In the genomic region with DNA sequence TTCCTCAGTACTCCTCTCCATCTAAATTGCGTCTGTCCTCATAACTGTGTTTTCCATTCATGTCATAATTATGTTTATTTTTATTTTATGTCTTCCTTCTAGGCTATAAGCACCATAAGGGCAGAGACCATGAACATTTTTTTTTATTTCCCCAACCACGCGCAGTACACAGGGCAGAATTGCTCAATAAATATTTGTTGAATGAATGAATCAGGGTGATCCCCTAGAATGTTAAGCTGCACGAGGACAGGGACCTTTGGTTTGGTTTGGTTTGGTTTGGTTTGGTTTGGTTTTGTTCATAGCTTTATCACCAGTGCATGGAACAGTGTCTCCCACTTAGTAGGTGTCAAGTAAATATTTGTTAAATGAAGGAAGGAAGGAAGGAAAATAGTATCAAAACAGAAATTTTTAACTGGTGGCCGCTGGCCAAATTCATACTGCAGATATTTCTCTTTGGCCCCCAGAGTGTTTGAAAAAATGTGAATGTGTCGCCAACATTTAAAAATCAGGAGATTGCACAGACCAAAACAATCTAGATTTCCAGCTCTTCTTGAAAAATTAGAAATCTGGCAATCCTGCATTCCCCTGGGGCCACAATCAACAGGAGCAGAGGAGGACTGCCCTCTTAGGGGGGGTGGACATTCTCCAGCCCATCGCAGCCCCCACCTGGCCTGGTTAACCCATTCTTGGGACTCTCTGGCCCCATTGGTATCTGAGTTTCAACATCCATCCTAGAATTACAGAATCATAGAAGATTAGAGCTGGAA, we compare ENCODE assay signal across 25 cellular contexts.
DNase-seq lines count a peak whose midpoint lies in the region; ATAC-seq and TF ChIP-seq lines count a peak whose summit lies in the region.
"Had no signal": no experiment of that assay in that cellular context is flagged by ENCODE, and none has a peak within 500 bp of the region (broad histone marks: within the 10 kb centered on the region; RNA-seq: fewer than 3 reads in every experiment).

No MANE protein-coding gene starts in this region.

- H3K27me3 ChIP-seq in IMR-90 (ENCODE audit: control insufficient read depth, insufficient read depth, low read length) (no peaks in the 10 kb centered on the region), uterus (no peaks in the 10 kb centered on the region)
- H3K27me3 ChIP-seq: ovary, SJSA1, thyroid gland had no signal

- H3K4me1 ChIP-seq in IMR-90 (ENCODE audit: control insufficient read depth, insufficient read depth, low read length) (no peaks in the 10 kb centered on the region; the same call in 1 of the 2 replicates), uterus (no peaks in the 10 kb centered on the region)
- H3K4me1 ChIP-seq: SJSA1, thyroid gland had no signal

- H3K36me3 ChIP-seq in IMR-90 (ENCODE audit: control insufficient read depth, insufficient read depth, low read length) = no peaks in the 10 kb centered on the region
- H3K36me3 ChIP-seq in uterus = no peaks in the 10 kb centered on the region
- H3K36me3 ChIP-seq: BE2C, ovary, SJSA1 had no signal

- no peak overlapping the region for H3K9ac ChIP-seq in IMR-90 (ENCODE audit: low read depth, low read length)

- no peak for TF ChIP-seq CTCF in IMR-90 (conservative IDR thresholded peaks at IDR 0.05; ENCODE audit: low read depth, low read length)
- no peak for TF ChIP-seq CTCF in lower leg skin (IDR thresholded peaks at IDR 0.05)
- no peak for TF ChIP-seq CTCF in uterus (IDR thresholded peaks at IDR 0.05)
- no peak for TF ChIP-seq CTCF in coronary artery (IDR thresholded peaks at IDR 0.05)
- TF ChIP-seq CTCF in progenitor cell of endocrine pancreas (IDR thresholded peaks at IDR 0.05; ENCODE audit: unreplicated experiment) = no peak

- H2BK15ac ChIP-seq in IMR-90 (ENCODE audit: low read depth, low read length) = no peak overlapping the region

- no peak overlapping the region for H3K14ac ChIP-seq in IMR-90 (replicated peaks; ENCODE audit: low read depth, low read length)

- no peak overlapping the region for H3K4me3 Mint-ChIP-seq in progenitor cell of endocrine pancreas (ENCODE audit: low read depth)
- H3K4me3 Mint-ChIP-seq: naive thymus-derived CD8-positive, alpha-beta T cell; stimulated activated naive B cell treated with anti-CD40 and anti-IgM and Interleukin-4, amounts not matched to agents 10 μg/mL and 1 μg/mL and 100 μg/mL, for 72 hours had no signal

- no peak overlapping the region for H3K56ac ChIP-seq in IMR-90 (ENCODE audit: extremely low read depth, insufficient read depth, low read length)

- H3K9me3 ChIP-seq in IMR-90 (ENCODE audit: control insufficient read depth, insufficient read depth, low read length) (no peaks in the 10 kb centered on the region; the same call in 1 of the 2 replicates), uterus (peaks cover 0 to 5% of the 10 kb centered on the region in 2 donors)
- H3K9me3 ChIP-seq: BE2C, ovary, thyroid gland had no signal

- DNase-seq in IMR-90 (peak; percentile 33), fibroblast of peridontal ligament (ENCODE audit: extremely low read depth) (peak; percentile 86), lower leg skin (ENCODE audit: low spot score in 2 of 2) (peak; percentile 21 to 85), uterus (peak; percentile 60 to 75), globus pallidus (ENCODE audit: low spot score) (no peak), coronary artery (ENCODE audit: low spot score) (no peak), progenitor cell of endocrine pancreas (ENCODE audit: low spot score, unreplicated experiment) (no peak)
- DNase-seq: activated CD4-positive, alpha-beta T cell treated with anti-CD3 and anti-CD28 coated beads, Interleukin-2, amount 50 U/mL, for 48 hours; activated naive CD4-positive, alpha-beta T cell treated with Interleukin-2 at 50 U/mL for 16 hours; activated T-cell treated with anti-CD3 and anti-CD28 coated beads, Interleukin-2, amount 50 U/mL, for 1 hour; anterior cingulate cortex; BE2C; cerebellar nuclear complex; DMS79 treated with DMSO at 0.1 percent for 48 hours; KBM-7; MV-4-11; naive thymus-derived CD8-positive, alpha-beta T cell; NCI-H187; ovary; stimulated activated CD4-positive, alpha-beta T cell treated with anti-CD3 and anti-CD28 coated beads, Interleukin-1b, Interleukin-23, amount 100 ng/mL, for 48 hours; stimulated activated naive B cell treated with anti-CD40 and anti-IgM and Interleukin-4, amounts not matched to agents 10 μg/mL and 1 μg/mL and 100 μg/mL, for 72 hours; T-helper 2 cell; thyroid gland had no signal

- no peaks in the 10 kb centered on the region for H3K4me1 Mint-ChIP-seq in progenitor cell of endocrine pancreas (ENCODE audit: low read depth)
- H3K4me1 Mint-ChIP-seq: naive thymus-derived CD8-positive, alpha-beta T cell; stimulated activated naive B cell treated with anti-CD40 and anti-IgM and Interleukin-4, amounts not matched to agents 10 μg/mL and 1 μg/mL and 100 μg/mL, for 72 hours had no signal

- no peak overlapping the region for H2BK5ac ChIP-seq in IMR-90 (ENCODE audit: low read depth, low read length, poor library complexity, severe bottlenecking)

- no peak overlapping the region for H3K4ac ChIP-seq in IMR-90 (ENCODE audit: low read depth, low read length)

- TF ChIP-seq RAD21 in IMR-90 (IDR thresholded peaks at IDR 0.05; ENCODE audit: low read length) = no peak

- no peak overlapping the region for H2AK5ac ChIP-seq in IMR-90 (ENCODE audit: low read depth, low read length)

- peaks cover 11% of the 10 kb centered on the region for H3K9me3 Mint-ChIP-seq in progenitor cell of endocrine pancreas (ENCODE audit: low read depth)

- H4K5ac ChIP-seq in IMR-90 (ENCODE audit: low read depth, low read length) = no peak overlapping the region; the same call in 1 of the 2 replicates

- 0 out of 2 replicates have a peak overlapping the region, but pooled peaks have one; percentile 43 for H3K23ac ChIP-seq in IMR-90 (ENCODE audit: low read depth, low read length)

- no peaks in the 10 kb centered on the region for H3K79me1 ChIP-seq in IMR-90 (ENCODE audit: low read depth in 1 of 2, low read length in 2 of 2)

- H3K18ac ChIP-seq in IMR-90 (ENCODE audit: low read depth, low read length) = no peak overlapping the region

- H3K27me3 Mint-ChIP-seq in progenitor cell of endocrine pancreas = no peaks in the 10 kb centered on the region

- H4K8ac ChIP-seq in IMR-90 (ENCODE audit: low read depth in 2 of 2, low read length in 2 of 2) = no peak overlapping the region

- intact Hi-C loops in IMR-90 (cut with micrococcal nuclease) (no loop called here), lower leg skin (cut with DNase I; ENCODE audit: low total_unique reads) (no loop called here), uterus (cut with DNase I; ENCODE audit: low total_unique reads) (no loop called here)

- no peak overlapping the region for H3K27ac ChIP-seq in IMR-90 (ENCODE audit: insufficient read depth, low read length)
- peak overlapping the region; percentile 36 to 68 for H3K27ac ChIP-seq in uterus
- H3K27ac ChIP-seq in coronary artery = peak overlapping the region in 1 of 2 donors; percentile 32
- H3K27ac ChIP-seq: ovary, SJSA1, thyroid gland, VCaP had no signal

- in situ Hi-C loops in IMR-90 (cut with MboI; ENCODE audit: low sequenced_read_pairs) = no loop called here

- POLR2A ChIA-PET in IMR-90 (lab: Charles Lee; ENCODE audit: unreplicated experiment) = interaction anchor here (0.7 kb wide), 1 partner anchor 83 kb away, joined by 6 read pairs; no protein-coding TSS in a partner anchor

- dilution Hi-C loops in IMR-90 (cut with HindIII; ENCODE audit: low sequenced_read_pairs, unreplicated experiment) = no loop called here

- no CpG with 5 or more reads among the region's 7 CpGs for WGBS in IMR-90 (ENCODE audit: extremely low coverage in 2 of 2, insufficient read length in 1 of 2), 2 experiments
- 50 to 57% methylated on average over 7 of the region's 7 CpGs for WGBS in lower leg skin, 2 donors

- no peak overlapping the region for H2BK120ac ChIP-seq in IMR-90 (ENCODE audit: low read depth, low read length)

- no peaks in the 10 kb centered on the region for H3K36me3 Mint-ChIP-seq in progenitor cell of endocrine pancreas (ENCODE audit: insufficient read depth)

- H3K9me1 ChIP-seq in IMR-90 (ENCODE audit: insufficient read depth, low read length) = no peaks in the 10 kb centered on the region; the same call in 1 of the 2 replicates

- no peak overlapping the region for H3K27ac Mint-ChIP-seq in progenitor cell of endocrine pancreas
- H3K27ac Mint-ChIP-seq: naive thymus-derived CD8-positive, alpha-beta T cell; stimulated activated naive B cell treated with anti-CD40 and anti-IgM and Interleukin-4, amounts not matched to agents 10 μg/mL and 1 μg/mL and 100 μg/mL, for 72 hours had no signal

- H2BK20ac ChIP-seq in IMR-90 (ENCODE audit: low read depth, low read length) = no peak overlapping the region

- no peak overlapping the region for H2AK9ac ChIP-seq in IMR-90 (replicated peaks; ENCODE audit: low read depth, low read length, poor library complexity)

- TF ChIP-seq POLR2A in IMR-90 (IDR thresholded peaks at IDR 0.05; ENCODE audit: low read depth, low read length) (no peak), lower leg skin (IDR thresholded peaks at IDR 0.05) (no peak), uterus (IDR thresholded peaks at IDR 0.05) (no peak)

- CTCF ChIA-PET in IMR-90 (lab: Yijun Ruan, JAX) = no interaction called here

- H2AFZ ChIP-seq in IMR-90 (replicated peaks; ENCODE audit: low read length, poor library complexity) = no peak overlapping the region

- H3K4me3 ChIP-seq in IMR-90 (ENCODE audit: insufficient read depth, low read depth, low read length) (no peak overlapping the region), lower leg skin (ENCODE audit: low read depth, poor library complexity, severe bottlenecking) (no peak overlapping the region), uterus (no peak overlapping the region), coronary artery (no peak overlapping the region)
- H3K4me3 ChIP-seq: ovary, SJSA1, thyroid gland had no signal

- peak; percentile 76 for ATAC-seq in IMR-90 (ENCODE audit: low read depth)
- ATAC-seq: naive thymus-derived CD8-positive, alpha-beta T cell; stimulated activated naive B cell treated with anti-CD40 and anti-IgM and Interleukin-4, amounts not matched to agents 10 μg/mL and 1 μg/mL and 100 μg/mL, for 72 hours had no signal

- no TSS peak for BruUV-seq in IMR-90 (replicated peaks; lab: Mats Ljungman, UMichigan)

- no peak overlapping the region for H3K4me2 ChIP-seq in IMR-90 (ENCODE audit: low read depth, low read length)

- H4K20me1 ChIP-seq in IMR-90 (ENCODE audit: insufficient read depth, low read length) = no peaks in the 10 kb centered on the region

- H4K91ac ChIP-seq in IMR-90 (ENCODE audit: insufficient read depth, low read depth, low read length) = no peak overlapping the region

TF ChIP-seq in IMR-90, 13 proteins besides CTCF, POLR2A, EP300 and RAD21 (continues in another document):
- no peak for TF ChIP-seq FOS (IDR thresholded peaks at IDR 0.05; ENCODE audit: low read depth, low read length)
- TF ChIP-seq SMC3 (IDR thresholded peaks at IDR 0.05; ENCODE audit: low read depth, low read length) = no peak
- TF ChIP-seq MAFK (IDR thresholded peaks at IDR 0.05; ENCODE audit: low read depth, low read length) = no peak
- TF ChIP-seq RCOR1 (IDR thresholded peaks at IDR 0.05; ENCODE audit: insufficient replicate concordance, low read length) = no peak
- TF ChIP-seq NFE2L2 (IDR thresholded peaks at IDR 0.05; ENCODE audit: low read depth, low read length) = no peak
- peak; percentile 73; the same call in 1 of the 2 replicates for TF ChIP-seq CEBPB (IDR thresholded peaks at IDR 0.05; ENCODE audit: low read depth, low read length)
- no peak for TF ChIP-seq RFX5 (IDR thresholded peaks at IDR 0.05; ENCODE audit: low read depth, low read length)

Comparison
In these comparisons a context has a peak if more than half of its experiments do, and no peak if none do; other contexts are left out.
1. DNase-seq: peak in IMR-90 (single experiment), fibroblast of peridontal ligament (single experiment), lower leg skin (2 of 2) and uterus (2 of 2); none in globus pallidus (single experiment), coronary artery (single experiment) and progenitor cell of endocrine pancreas (single experiment).